8 cellular contexts compared by ENCODE assay signal in genomic region chr10:103693070-103693811, GRCh38.
A peak's percentile ranks its signal among the peaks of the same experiment; 100 is the strongest.
DNase-seq lines count a peak whose midpoint lies in the region; ATAC-seq and TF ChIP-seq lines count a peak whose summit lies in the region.

No MANE protein-coding gene starts in this region.

- H3K27me3 ChIP-seq in H7 (ENCODE audit: control insufficient read depth, insufficient read depth, low read length), result peaks cover 26% of the 10 kb centered on the region
- no peaks in the 10 kb centered on the region for H3K27me3 ChIP-seq in SU-DHL-6 (ENCODE audit: low read length)

- peak overlapping the region; percentile 75 for H3K27ac Mint-ChIP-seq in central memory CD8-positive, alpha-beta T cell (ENCODE audit: low read depth)
- peak overlapping the region in 5 of 6 donors; percentile 61 to 96 (median 93) for H3K27ac Mint-ChIP-seq in naive B cell

- no peaks in the 10 kb centered on the region for H3K9me3 ChIP-seq in SU-DHL-6 (ENCODE audit: insufficient read depth, low read length)

- no peaks in the 10 kb centered on the region for H3K79me2 ChIP-seq in SU-DHL-6 (ENCODE audit: insufficient read depth, low read length)

- H3K36me3 ChIP-seq in H7 (replicated peaks; ENCODE audit: control insufficient read depth, insufficient read depth, low read length) (no peaks in the 10 kb centered on the region), SU-DHL-6 (ENCODE audit: low read length) (no peaks in the 10 kb centered on the region)

- ATAC-seq in central memory CD8-positive, alpha-beta T cell (replicated peaks; ENCODE audit: extremely low read depth, poor library complexity, severe bottlenecking), result peak; percentile 52
- peak; percentile 63 to 67 for ATAC-seq in naive B cell (ENCODE audit: low read depth in 2 of 2)
- no peak for ATAC-seq in HG03097 (IDR thresholded peaks at IDR 0.05; ENCODE audit: low FRiP score, unreplicated experiment)

- no peaks in the 10 kb centered on the region for H3K27me3 Mint-ChIP-seq in central memory CD8-positive, alpha-beta T cell
- no peaks in the 10 kb centered on the region for H3K27me3 Mint-ChIP-seq in naive B cell

- H3K9ac ChIP-seq in SU-DHL-6 (ENCODE audit: low read length), result no peak overlapping the region

- H3K36me3 Mint-ChIP-seq in central memory CD8-positive, alpha-beta T cell (ENCODE audit: insufficient read depth), result no peaks in the 10 kb centered on the region
- no peaks in the 10 kb centered on the region for H3K36me3 Mint-ChIP-seq in naive B cell

- peak overlapping the region; percentile 86 for H3K4me3 Mint-ChIP-seq in central memory CD8-positive, alpha-beta T cell
- H3K4me3 Mint-ChIP-seq in naive B cell, result peak overlapping the region; percentile 83 to 94 (median 92)

- H3K27ac ChIP-seq in SU-DHL-6 (ENCODE audit: low read depth, low read length), result no peak overlapping the region

- peaks cover 20% of the 10 kb centered on the region for H3K4me1 Mint-ChIP-seq in central memory CD8-positive, alpha-beta T cell
- peaks cover 28 to 51% (median 33%) of the 10 kb centered on the region in 3 donors for H3K4me1 Mint-ChIP-seq in naive B cell

- peak; percentile 62 for DNase-seq in GM12865 (ENCODE audit: low read depth)
- DNase-seq in H7, result peak; percentile 91
- DNase-seq in central memory CD8-positive, alpha-beta T cell (ENCODE audit: low spot score in 2 of 2), result no peak
- peak; percentile 67 for DNase-seq in naive B cell
- DNase-seq in NCI-H2196 treated with DMSO at 0.1 percent for 48 hours (lab: John Stamatoyannopoulos, UW; ENCODE audit: unreplicated experiment), result no peak
- DNase-seq in GM19240 (ENCODE audit: insufficient read length, low spot score), result no peak

- TF ChIP-seq CTCF in GM12865 (IDR thresholded peaks at IDR 0.05; ENCODE audit: insufficient read depth, low read depth, low read length, missing control alignments), result no peak
- no peak for TF ChIP-seq CTCF in SU-DHL-6 (IDR thresholded peaks at IDR 0.05; ENCODE audit: insufficient read depth, low read length, poor library complexity, severe bottlenecking)

- H3K4me3 ChIP-seq in GM12865 (ENCODE audit: low read depth, low read length) (peak overlapping the region; percentile 85), H7 (ENCODE audit: insufficient read depth, low read depth, low read length) (peak overlapping the region; percentile 51), SU-DHL-6 (ENCODE audit: insufficient read depth, low read length, poor library complexity, severe bottlenecking) (no peak overlapping the region)

- H3K4me2 ChIP-seq in SU-DHL-6 (ENCODE audit: low read depth, low read length, poor library complexity, severe bottlenecking), result peak overlapping the region; percentile 30

- no peak overlapping the region for H2AFZ ChIP-seq in SU-DHL-6 (ENCODE audit: low read depth, low read length, severe bottlenecking)

- no peaks in the 10 kb centered on the region for H3K9me2 ChIP-seq in SU-DHL-6 (replicated peaks; ENCODE audit: insufficient read depth, low read length)

- H3K9me3 Mint-ChIP-seq in central memory CD8-positive, alpha-beta T cell, result no peaks in the 10 kb centered on the region
- no peaks in the 10 kb centered on the region for H3K9me3 Mint-ChIP-seq in naive B cell

- H3F3A ChIP-seq in SU-DHL-6 (ENCODE audit: insufficient read depth), result no peaks in the 10 kb centered on the region

- no peaks in the 10 kb centered on the region for H4K20me1 ChIP-seq in SU-DHL-6 (ENCODE audit: low read depth, low read length)

Comparison
In these comparisons a context has a peak if more than half of its experiments do, and no peak if none do; other contexts are left out.
1. DNase-seq: peak in GM12865 (single experiment), H7 (single experiment) and naive B cell (single experiment); none in central memory CD8-positive, alpha-beta T cell (0 of 2), NCI-H2196 treated with DMSO at 0.1 percent for 48 hours (single experiment) and GM19240 (single experiment).